8 cellular contexts compared by ENCODE assay signal in the genomic region with DNA sequence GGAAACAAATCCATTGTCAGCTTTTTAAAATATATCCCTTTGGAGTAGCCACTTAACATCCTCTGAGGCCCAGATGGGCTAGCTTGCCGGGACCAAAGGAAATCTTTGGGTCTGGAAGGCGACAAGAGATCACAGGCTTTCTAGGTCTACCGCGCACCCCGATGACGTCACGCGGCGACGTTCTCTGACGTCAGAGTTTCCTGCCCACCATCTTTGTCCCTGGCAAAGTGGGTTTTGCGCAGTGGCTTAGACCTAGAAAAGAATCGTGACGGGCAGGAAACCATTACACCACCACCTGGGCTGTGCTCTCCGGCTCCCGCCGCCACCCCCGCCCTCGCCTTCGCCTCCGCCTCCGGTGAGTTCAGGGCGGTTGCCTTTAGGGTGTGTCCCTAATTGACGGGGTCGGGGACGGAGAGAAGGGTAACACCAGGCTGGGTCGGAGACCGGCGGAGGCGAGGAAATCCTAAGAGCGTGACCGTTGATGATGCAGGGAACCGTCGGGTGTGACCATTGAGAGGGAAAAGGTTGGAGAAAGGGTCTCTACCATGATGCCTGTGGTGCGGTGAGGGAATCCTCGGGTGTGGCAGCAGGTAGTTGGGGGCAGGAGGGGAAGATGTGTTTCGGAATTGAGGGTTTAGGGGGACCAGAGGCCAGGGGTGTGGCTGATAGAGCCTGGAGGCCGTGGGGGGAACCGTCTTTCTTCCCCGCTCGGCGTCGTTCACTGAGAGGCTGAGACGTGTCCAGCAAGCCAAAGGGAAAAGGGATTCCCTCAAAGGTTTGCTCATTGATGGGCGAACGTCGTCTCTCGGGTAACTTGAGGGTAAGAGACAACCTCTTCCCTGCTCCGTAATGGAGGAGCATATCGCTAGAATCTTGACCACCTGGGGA. TPM values are rescaled to one million over a fixed set of nuclear protein-coding genes. Genes with fewer than 3 reads are reported as not detected.
A peak's percentile ranks its signal among the peaks of the same experiment; 100 is the strongest.
DNase-seq lines count a peak whose midpoint lies in the region; ATAC-seq lines count a peak whose summit lies in the region.

Gene AP2B1, plus strand, starts transcription at position 249 of the 888 bp plus-strand sequence. CDS start 6,709 bp downstream, outside the sequence.

- H3K4me3 ChIP-seq in BLaER1, result peak within 1 kb of the TSS; percentile 90

- H3K9me3 ChIP-seq in BLaER1, result no peaks in the 10 kb centered on the region

- peaks cover 38% of the 10 kb centered on the region for H4K20me1 ChIP-seq in BLaER1

- peaks cover 24% of the 10 kb centered on the region for H3K4me1 ChIP-seq in BLaER1

- intact Hi-C loops in dendritic cell treated with granulocyte-macrophage colony-stimulating factor and Interleukin-4, amounts not matched to agents 40 ng/mL and 50 ng/mL, for 4 days (cut with micrococcal nuclease), result no loop called here

- H3K27ac Mint-ChIP-seq in dendritic cell treated with granulocyte-macrophage colony-stimulating factor and Interleukin-4, amounts not matched to agents 40 ng/mL and 50 ng/mL, for 4 days, result peak within 1 kb of the TSS; percentile 97

- H3K36me3 Mint-ChIP-seq in dendritic cell treated with granulocyte-macrophage colony-stimulating factor and Interleukin-4, amounts not matched to agents 40 ng/mL and 50 ng/mL, for 4 days (ENCODE audit: low read depth), result peaks cover 10% of the 10 kb centered on the region

- DNase-seq in NCI-H748 (lab: John Stamatoyannopoulos, UW; ENCODE audit: unreplicated experiment), result peak; percentile 96
- DNase-seq in activated CD4-positive, alpha-beta T cell treated with anti-CD3 and anti-CD28 coated beads, Interleukin-2, amount 50 U/mL, for 1 hour, result peak; percentile 95
- DNase-seq in left lobe of liver (ENCODE audit: low spot score), result peak; percentile 92
- DNase-seq in stimulated activated CD4-positive, alpha-beta T cell treated with anti-CD3 and anti-CD28 coated beads, Interleukin-2, amount 100 ng/mL, for 4 hours (ENCODE audit: low read depth), result peak; percentile 92

- H3K4me3 Mint-ChIP-seq in dendritic cell treated with granulocyte-macrophage colony-stimulating factor and Interleukin-4, amounts not matched to agents 40 ng/mL and 50 ng/mL, for 4 days, result peak within 1 kb of the TSS; percentile 95

- H3K4me1 Mint-ChIP-seq in dendritic cell treated with granulocyte-macrophage colony-stimulating factor and Interleukin-4, amounts not matched to agents 40 ng/mL and 50 ng/mL, for 4 days (ENCODE audit: low read depth), result peaks cover 40% of the 10 kb centered on the region

- H3K27me3 Mint-ChIP-seq in dendritic cell treated with granulocyte-macrophage colony-stimulating factor and Interleukin-4, amounts not matched to agents 40 ng/mL and 50 ng/mL, for 4 days, result peaks cover 4% of the 10 kb centered on the region

- H3K4me2 ChIP-seq in BLaER1, result peak within 1 kb of the TSS; percentile 93

- no peaks in the 10 kb centered on the region for H3K9me3 Mint-ChIP-seq in dendritic cell treated with granulocyte-macrophage colony-stimulating factor and Interleukin-4, amounts not matched to agents 40 ng/mL and 50 ng/mL, for 4 days

- peaks cover 5% of the 10 kb centered on the region; the same call in 1 of the 2 replicates for H3K36me3 ChIP-seq in BLaER1

- H3K9ac ChIP-seq in BLaER1, result peak within 1 kb of the TSS; percentile 93

- H3K27me3 ChIP-seq in BLaER1, result no peaks in the 10 kb centered on the region

- H3K27ac ChIP-seq in BLaER1, result peak within 1 kb of the TSS; percentile 91

- peak; percentile 86 for ATAC-seq in GM19324 (IDR thresholded peaks at IDR 0.05; ENCODE audit: low FRiP score, unreplicated experiment)
- peak; percentile 89 for ATAC-seq in HG03521 (IDR thresholded peaks at IDR 0.05; ENCODE audit: unreplicated experiment)
- ATAC-seq in left lobe of liver, result peak; percentile 92

RNA-seq across cellular contexts. Expression of gene AP2B1, which starts in this region (rescaled TPM):
- 39.6 TPM for total RNA-seq in left lobe of liver

Comparison
In these comparisons a context has a peak if more than half of its experiments do, and no peak if none do; other contexts are left out.
1. Peak in every context shown above with its lines: DNase-seq, ATAC-seq, H3K4me3 ChIP-seq and H3K27ac ChIP-seq.